19 cellular contexts compared by ENCODE assay signal in genomic region chr17:76198702-76199101, GRCh38. TPM values are rescaled to one million over a fixed set of nuclear protein-coding genes. Genes with fewer than 3 reads are reported as not detected.
A peak's percentile ranks its signal among the peaks of the same experiment; 100 is the strongest.
DNase-seq lines count a peak whose midpoint lies in the region; ATAC-seq and TF ChIP-seq lines count a peak whose summit lies in the region.
"Had no signal": no experiment of that assay in that cellular context is flagged by ENCODE, and none has a peak within 500 bp of the region (broad histone marks: within the 10 kb centered on the region; RNA-seq: fewer than 3 reads in every experiment).

No MANE protein-coding gene starts in this region.

- ATAC-seq in activated naive CD8-positive, alpha-beta T cell treated with anti-CD3 and anti-CD28 coated beads, Interleukin-2, amount 50 U/mL, for 24 hours = no peak
- no peak for ATAC-seq in stimulated activated naive CD8-positive, alpha-beta T cell treated with anti-CD3 and anti-CD28 coated beads, Interleukin-15, amount 100 ng/mL, for 72 hours
- ATAC-seq: left colon had no signal

- peaks cover 54% of the 10 kb centered on the region for H3K4me1 Mint-ChIP-seq in activated CD4-positive, alpha-beta memory T cell treated with anti-CD3 and anti-CD28 coated beads for 36 hours (ENCODE audit: low read depth)
- H3K4me1 Mint-ChIP-seq in activated naive CD8-positive, alpha-beta T cell treated with anti-CD3 and anti-CD28 coated beads, Interleukin-2, amount 50 U/mL, for 24 hours = peaks cover 68% of the 10 kb centered on the region
- H3K4me1 Mint-ChIP-seq in stimulated activated naive CD8-positive, alpha-beta T cell treated with anti-CD3 and anti-CD28 coated beads, Interleukin-15, amount 100 ng/mL, for 72 hours = peaks cover 85% of the 10 kb centered on the region
- peaks cover 11% of the 10 kb centered on the region for H3K4me1 Mint-ChIP-seq in CD14-positive monocyte

- no peaks in the 10 kb centered on the region for H3K4me1 ChIP-seq in OCI-LY7 (ENCODE audit: insufficient read depth, low read length, poor library complexity, severe bottlenecking)
- H3K4me1 ChIP-seq: upper lobe of right lung had no signal

- peak overlapping the region; percentile 88 for H3K27ac Mint-ChIP-seq in activated CD4-positive, alpha-beta memory T cell treated with anti-CD3 and anti-CD28 coated beads for 36 hours
- peak overlapping the region; percentile 92 for H3K27ac Mint-ChIP-seq in activated naive CD8-positive, alpha-beta T cell treated with anti-CD3 and anti-CD28 coated beads, Interleukin-2, amount 50 U/mL, for 24 hours
- H3K27ac Mint-ChIP-seq in stimulated activated naive CD8-positive, alpha-beta T cell treated with anti-CD3 and anti-CD28 coated beads, Interleukin-15, amount 100 ng/mL, for 72 hours = peak overlapping the region; percentile 9 to 96
- H3K27ac Mint-ChIP-seq in CD14-positive monocyte = no peak overlapping the region
- H3K27ac Mint-ChIP-seq: brain had no signal

- intact Hi-C loops in activated CD4-positive, alpha-beta memory T cell treated with anti-CD3 and anti-CD28 coated beads for 36 hours (cut with micrococcal nuclease) = loop anchor here (1.0 to 10.0 kb wide), 4 partner anchors 16 to 414 kb away; partner anchors contain the start of gene UNK
- intact Hi-C loops in OCI-LY7 (cut with micrococcal nuclease; ENCODE audit: unreplicated experiment) = no loop called here
- intact Hi-C loops in CD14-positive monocyte (cut with micrococcal nuclease) = no loop called here

- peak; percentile 38 for DNase-seq in stimulated activated CD4-positive, alpha-beta T cell treated with anti-CD3 and anti-CD28 coated beads, Interleukin-1b, Interleukin-23, amount 100 ng/mL, for 48 hours
- no peak for DNase-seq in stimulated activated CD4-positive, alpha-beta T cell treated with anti-CD3 and anti-CD28 coated beads, Interleukin-4, amount 100 ng/mL, for 24 hours
- peak; percentile 41 for DNase-seq in activated CD4-positive, alpha-beta memory T cell treated with anti-CD3 and anti-CD28 coated beads for 36 hours
- DNase-seq in activated naive CD8-positive, alpha-beta T cell treated with anti-CD3 and anti-CD28 coated beads, Interleukin-2, amount 50 U/mL, for 24 hours = no peak
- DNase-seq in stimulated activated naive CD8-positive, alpha-beta T cell treated with anti-CD3 and anti-CD28 coated beads, Interleukin-15, amount 100 ng/mL, for 72 hours = no peak
- DNase-seq in OCI-LY7 (ENCODE audit: low spot score) = no peak
- DNase-seq in CD14-positive monocyte (ENCODE audit: low spot score) = no peak
- DNase-seq: Calu3, left colon, NCI-H1930, NCI-H774, SHP77, upper lobe of right lung had no signal

- H3K4me2 ChIP-seq in OCI-LY7 (ENCODE audit: low read length) = no peak overlapping the region
- H3K4me2 ChIP-seq: KMS-11 had no signal

- POLR2A ChIA-PET in activated CD4-positive, alpha-beta memory T cell treated with anti-CD3 and anti-CD28 coated beads for 36 hours (lab: Charles Lee) = interaction anchor here (1.0 to 1.9 kb wide), 8 partner anchors 9 to 73 kb away, joined by 3 to 12 read pairs (median 6); partner anchors contain the start of gene UBALD2
- POLR2A ChIA-PET in OCI-LY7 (lab: Charles Lee) = no interaction called here

- no TSS peak for BruUV-seq in OCI-LY7 (replicated peaks; lab: Mats Ljungman, UMichigan)

- H3K36me3 Mint-ChIP-seq in activated CD4-positive, alpha-beta memory T cell treated with anti-CD3 and anti-CD28 coated beads for 36 hours = peaks cover 10% of the 10 kb centered on the region
- H3K36me3 Mint-ChIP-seq in activated naive CD8-positive, alpha-beta T cell treated with anti-CD3 and anti-CD28 coated beads, Interleukin-2, amount 50 U/mL, for 24 hours (ENCODE audit: low read depth) = peaks cover 18% of the 10 kb centered on the region
- H3K36me3 Mint-ChIP-seq in CD14-positive monocyte = no peaks in the 10 kb centered on the region

- H4K20me1 ChIP-seq in OCI-LY7 (ENCODE audit: insufficient read depth, low read length) = no peaks in the 10 kb centered on the region

- CTCF ChIA-PET in activated CD4-positive, alpha-beta memory T cell treated with anti-CD3 and anti-CD28 coated beads for 36 hours (lab: Charles Lee) = interaction anchor here (0.7 to 2.2 kb wide), 4 partner anchors 14 to 66 kb away, joined by 3 to 12 read pairs (median 3); no protein-coding TSS in a partner anchor
- CTCF ChIA-PET in OCI-LY7 (lab: Charles Lee; ENCODE audit: unreplicated experiment) = interaction anchor here (1.3 kb wide), 1 partner anchor 9 kb away, joined by 3 read pairs; no protein-coding TSS in a partner anchor

- H3K27ac ChIP-seq in OCI-LY7 (ENCODE audit: low read depth, low read length, poor library complexity, severe bottlenecking) = no peak overlapping the region
- H3K27ac ChIP-seq: KMS-11, upper lobe of right lung had no signal

- TF ChIP-seq CTCF in OCI-LY7 (conservative IDR thresholded peaks at IDR 0.05; ENCODE audit: low read length) = no peak
- TF ChIP-seq CTCF in CD14-positive monocyte (IDR thresholded peaks at IDR 0.05) = no peak

- no peak overlapping the region for H3K4me3 ChIP-seq in OCI-LY7 (ENCODE audit: low read depth, low read length, poor library complexity, severe bottlenecking)
- H3K4me3 ChIP-seq: upper lobe of right lung had no signal

- no peaks in the 10 kb centered on the region for H3K9me3 Mint-ChIP-seq in activated CD4-positive, alpha-beta memory T cell treated with anti-CD3 and anti-CD28 coated beads for 36 hours
- no peaks in the 10 kb centered on the region for H3K9me3 Mint-ChIP-seq in activated naive CD8-positive, alpha-beta T cell treated with anti-CD3 and anti-CD28 coated beads, Interleukin-2, amount 50 U/mL, for 24 hours
- no peaks in the 10 kb centered on the region for H3K9me3 Mint-ChIP-seq in stimulated activated naive CD8-positive, alpha-beta T cell treated with anti-CD3 and anti-CD28 coated beads, Interleukin-15, amount 100 ng/mL, for 72 hours
- peaks cover 0 to 1% (median 0%) of the 10 kb centered on the region in 7 donors for H3K9me3 Mint-ChIP-seq in CD14-positive monocyte
- H3K9me3 Mint-ChIP-seq: brain had no signal

- no peaks in the 10 kb centered on the region for H3K9me2 ChIP-seq in OCI-LY7 (ENCODE audit: insufficient read depth, low read length)

- H2AFZ ChIP-seq in OCI-LY7 (ENCODE audit: low read length) = no peak overlapping the region

- H3K4me3 Mint-ChIP-seq in activated CD4-positive, alpha-beta memory T cell treated with anti-CD3 and anti-CD28 coated beads for 36 hours = no peak overlapping the region
- no peak overlapping the region for H3K4me3 Mint-ChIP-seq in activated naive CD8-positive, alpha-beta T cell treated with anti-CD3 and anti-CD28 coated beads, Interleukin-2, amount 50 U/mL, for 24 hours
- peak overlapping the region in 1 of 2 donors; percentile 80 for H3K4me3 Mint-ChIP-seq in stimulated activated naive CD8-positive, alpha-beta T cell treated with anti-CD3 and anti-CD28 coated beads, Interleukin-15, amount 100 ng/mL, for 72 hours
- H3K4me3 Mint-ChIP-seq in CD14-positive monocyte = no peak overlapping the region
- H3K4me3 Mint-ChIP-seq: brain had no signal

- no peaks in the 10 kb centered on the region for H3K79me2 ChIP-seq in OCI-LY7 (ENCODE audit: insufficient read depth, low read depth, low read length)

- no peaks in the 10 kb centered on the region for H3K36me3 ChIP-seq in OCI-LY7 (ENCODE audit: insufficient read depth, low read length)
- H3K36me3 ChIP-seq: upper lobe of right lung had no signal

- no peaks in the 10 kb centered on the region for H3K27me3 Mint-ChIP-seq in activated CD4-positive, alpha-beta memory T cell treated with anti-CD3 and anti-CD28 coated beads for 36 hours
- no peaks in the 10 kb centered on the region for H3K27me3 Mint-ChIP-seq in activated naive CD8-positive, alpha-beta T cell treated with anti-CD3 and anti-CD28 coated beads, Interleukin-2, amount 50 U/mL, for 24 hours
- no peaks in the 10 kb centered on the region for H3K27me3 Mint-ChIP-seq in stimulated activated naive CD8-positive, alpha-beta T cell treated with anti-CD3 and anti-CD28 coated beads, Interleukin-15, amount 100 ng/mL, for 72 hours
- H3K27me3 Mint-ChIP-seq in CD14-positive monocyte (ENCODE audit: low read depth in 3 of 3) = peaks cover 2 to 6% (median 4%) of the 10 kb centered on the region in 3 donors
- H3K27me3 Mint-ChIP-seq: brain had no signal

- no peaks in the 10 kb centered on the region for H3K9me3 ChIP-seq in OCI-LY7 (ENCODE audit: low read length)
- H3K9me3 ChIP-seq: upper lobe of right lung had no signal

RNA-seq across cellular contexts. Expression of gene RNF157, which starts 41.6 kb away (rescaled TPM):
- 10 to 100 TPM; 25.4 to 28.0 TPM for total RNA-seq in activated CD4-positive, alpha-beta memory T cell treated with anti-CD3 and anti-CD28 coated beads for 36 hours
- total RNA-seq in OCI-LY7 (2014; rRNA removed; shearing (Covaris generic)) = 0.21 and 0.28 TPM in 2 replicates
- 0.70 and 1.3 TPM in 2 replicates for total RNA-seq in OCI-LY7 (2022)
- polyA plus RNA-seq in CD14-positive monocyte = not detected

RNA-seq across cellular contexts. Expression of gene FOXJ1, which starts 57.7 kb away (rescaled TPM):
- under 1 TPM; 0.22 to 0.29 TPM for total RNA-seq in activated CD4-positive, alpha-beta memory T cell treated with anti-CD3 and anti-CD28 coated beads for 36 hours
- total RNA-seq in OCI-LY7 (2014; rRNA removed; shearing (Covaris generic)) = not detected in 2 replicates
- not detected in 2 replicates for total RNA-seq in OCI-LY7 (2022)
- not detected for polyA plus RNA-seq in CD14-positive monocyte
- total RNA-seq: Calu3, Daoy, fibroblast of lung, H4, posterior vena cava had no signal
- polyA plus RNA-seq: fibroblast of lung had no signal

Comparison
In these comparisons a context has a peak if more than half of its experiments do, and no peak if none do; other contexts are left out.
1. DNase-seq: peak in stimulated activated CD4-positive, alpha-beta T cell treated with anti-CD3 and anti-CD28 coated beads, Interleukin-1b, Interleukin-23, amount 100 ng/mL, for 48 hours (single experiment) and activated CD4-positive, alpha-beta memory T cell treated with anti-CD3 and anti-CD28 coated beads for 36 hours (single experiment); none in stimulated activated CD4-positive, alpha-beta T cell treated with anti-CD3 and anti-CD28 coated beads, Interleukin-4, amount 100 ng/mL, for 24 hours (single experiment), activated naive CD8-positive, alpha-beta T cell treated with anti-CD3 and anti-CD28 coated beads, Interleukin-2, amount 50 U/mL, for 24 hours (single experiment), stimulated activated naive CD8-positive, alpha-beta T cell treated with anti-CD3 and anti-CD28 coated beads, Interleukin-15, amount 100 ng/mL, for 72 hours (0 of 2), OCI-LY7 (single experiment) and CD14-positive monocyte (single experiment).
2. H3K27ac Mint-ChIP-seq: peak in activated CD4-positive, alpha-beta memory T cell treated with anti-CD3 and anti-CD28 coated beads for 36 hours (single experiment), activated naive CD8-positive, alpha-beta T cell treated with anti-CD3 and anti-CD28 coated beads, Interleukin-2, amount 50 U/mL, for 24 hours (single experiment) and stimulated activated naive CD8-positive, alpha-beta T cell treated with anti-CD3 and anti-CD28 coated beads, Interleukin-15, amount 100 ng/mL, for 72 hours (2 of 2); none in CD14-positive monocyte (0 of 7).
3. RNA of gene RNF157, which starts 41.6 kb away (total RNA-seq): 25.4 to 28.0 TPM in activated CD4-positive, alpha-beta memory T cell treated with anti-CD3 and anti-CD28 coated beads for 36 hours; 0.21 to 1.3 TPM in OCI-LY7; every median in the first group is over 10 times any median in the second.